14 cellular contexts compared by ENCODE assay signal in genomic region chrX:11591712-11592351, GRCh38.
A peak's percentile ranks its signal among the peaks of the same experiment; 100 is the strongest.
DNase-seq lines count a peak whose midpoint lies in the region; ATAC-seq and TF ChIP-seq lines count a peak whose summit lies in the region.
"Had no signal": no experiment of that assay in that cellular context is flagged by ENCODE, and none has a peak within 500 bp of the region (broad histone marks: within the 10 kb centered on the region; RNA-seq: fewer than 3 reads in every experiment).

No MANE protein-coding gene starts in this region.

- no peaks in the 10 kb centered on the region for H3K9me3 ChIP-seq in prostate gland
- H3K9me3 ChIP-seq in ovary = peaks cover 0 to 2% of the 10 kb centered on the region in 2 donors
- H3K9me3 ChIP-seq: left ventricle myocardium inferior, thyroid gland had no signal

- intact Hi-C loops in prostate gland (cut with DNase I) (no loop called here), ovary (cut with DNase I) (no loop called here)

- no peaks in the 10 kb centered on the region for H3K36me3 Mint-ChIP-seq in activated naive CD8-positive, alpha-beta T cell treated with anti-CD3 and anti-CD28 coated beads, Interleukin-2, amount 50 U/mL, for 24 hours (ENCODE audit: low read depth)
- H3K36me3 Mint-ChIP-seq: brain, WTC11 had no signal

- H3K27me3 Mint-ChIP-seq in activated naive CD8-positive, alpha-beta T cell treated with anti-CD3 and anti-CD28 coated beads, Interleukin-2, amount 50 U/mL, for 24 hours = peaks cover under 1% of the 10 kb centered on the region
- H3K27me3 Mint-ChIP-seq: brain had no signal

- no peak for TF ChIP-seq POLR2A in prostate gland (IDR thresholded peaks at IDR 0.05)
- no peak for TF ChIP-seq POLR2A in ovary (IDR thresholded peaks at IDR 0.05)

- H3K36me3 ChIP-seq in prostate gland (no peaks in the 10 kb centered on the region), ovary (no peaks in the 10 kb centered on the region)
- H3K36me3 ChIP-seq: left ventricle myocardium inferior, thyroid gland had no signal

- ATAC-seq in activated naive CD8-positive, alpha-beta T cell treated with anti-CD3 and anti-CD28 coated beads, Interleukin-2, amount 50 U/mL, for 24 hours = peak; percentile 65
- ATAC-seq in GM19397 (IDR thresholded peaks at IDR 0.05; ENCODE audit: unreplicated experiment) = no peak
- ATAC-seq: WTC11 had no signal

- TF ChIP-seq EP300 in ovary (IDR thresholded peaks at IDR 0.05) = no peak

- no peak overlapping the region for H3K4me3 Mint-ChIP-seq in activated naive CD8-positive, alpha-beta T cell treated with anti-CD3 and anti-CD28 coated beads, Interleukin-2, amount 50 U/mL, for 24 hours
- H3K4me3 Mint-ChIP-seq: brain, WTC11 had no signal

- H3K27ac ChIP-seq in prostate gland (no peak overlapping the region), ovary (no peak overlapping the region)
- H3K27ac ChIP-seq: left ventricle myocardium inferior, thyroid gland had no signal

- H3K9me3 Mint-ChIP-seq in activated naive CD8-positive, alpha-beta T cell treated with anti-CD3 and anti-CD28 coated beads, Interleukin-2, amount 50 U/mL, for 24 hours = no peaks in the 10 kb centered on the region
- H3K9me3 Mint-ChIP-seq: WTC11 had no signal

- no peak overlapping the region for H3K4me3 ChIP-seq in prostate gland
- H3K4me3 ChIP-seq in ovary = no peak overlapping the region
- H3K4me3 ChIP-seq: left ventricle myocardium inferior, thyroid gland had no signal

- in situ Hi-C loops in GM13976 (cut with MboI; ENCODE audit: low sequenced_read_pairs, unreplicated experiment) = no loop called here
- in situ Hi-C loops in G401 (cut with HindIII; ENCODE audit: low sequenced_read_pairs) = no loop called here

- peaks cover 18% of the 10 kb centered on the region for H3K4me1 Mint-ChIP-seq in activated naive CD8-positive, alpha-beta T cell treated with anti-CD3 and anti-CD28 coated beads, Interleukin-2, amount 50 U/mL, for 24 hours
- H3K4me1 Mint-ChIP-seq: brain had no signal

- DNase-seq in CD1c-positive myeloid dendritic cell (ENCODE audit: extremely low spot score) (peak; percentile 1), GM13976 (ENCODE audit: low spot score) (peak; percentile 6), NAMALWA (ENCODE audit: low spot score) (peak; percentile 2), prostate gland (ENCODE audit: low spot score) (no peak), ovary (no peak), G401 (ENCODE audit: low spot score) (no peak)
- no peak for DNase-seq in activated naive CD8-positive, alpha-beta T cell treated with anti-CD3 and anti-CD28 coated beads, Interleukin-2, amount 50 U/mL, for 24 hours
- DNase-seq: DMS79, left ventricle myocardium inferior, NCI-H2227 treated with DMSO at 0.1 percent for 48 hours, thyroid gland had no signal

- peak overlapping the region; percentile 79 for H3K27ac Mint-ChIP-seq in activated naive CD8-positive, alpha-beta T cell treated with anti-CD3 and anti-CD28 coated beads, Interleukin-2, amount 50 U/mL, for 24 hours
- H3K27ac Mint-ChIP-seq: brain, WTC11 had no signal

- no peak for TF ChIP-seq CTCF in GM13976 (IDR thresholded peaks at IDR 0.05; ENCODE audit: borderline replicate concordance, control extremely low read depth, extremely low read depth, insufficient read depth, missing control alignments)
- TF ChIP-seq CTCF in prostate gland (IDR thresholded peaks at IDR 0.05) = no peak
- no peak for TF ChIP-seq CTCF in ovary (IDR thresholded peaks at IDR 0.05)

- no peaks in the 10 kb centered on the region for H3K27me3 ChIP-seq in prostate gland (replicated peaks; ENCODE audit: insufficient read depth)
- H3K27me3 ChIP-seq in ovary = no peaks in the 10 kb centered on the region
- H3K27me3 ChIP-seq: thyroid gland had no signal

- H3K4me1 ChIP-seq in prostate gland (replicated peaks) = no peaks in the 10 kb centered on the region
- no peaks in the 10 kb centered on the region for H3K4me1 ChIP-seq in ovary (ENCODE audit: insufficient read depth)
- H3K4me1 ChIP-seq: left ventricle myocardium inferior, thyroid gland had no signal

Comparison
In these comparisons a context has a peak if more than half of its experiments do, and no peak if none do; other contexts are left out.
1. DNase-seq: peak in CD1c-positive myeloid dendritic cell (single experiment), GM13976 (single experiment) and NAMALWA (single experiment); none in activated naive CD8-positive, alpha-beta T cell treated with anti-CD3 and anti-CD28 coated beads, Interleukin-2, amount 50 U/mL, for 24 hours (single experiment), prostate gland (single experiment), ovary (0 of 5) and G401 (single experiment).